In genomic region chr4:70734168-70734954, GRCh38 we compare ENCODE assay signal across 8 cellular contexts. TPM values are rescaled to one million over a fixed set of nuclear protein-coding genes. Genes with fewer than 3 reads are reported as not detected.
DNase-seq lines count a peak whose midpoint lies in the region; ATAC-seq and TF ChIP-seq lines count a peak whose summit lies in the region.

No MANE protein-coding gene starts in this region.

- H3K9me3 Mint-ChIP-seq in immature natural killer cell: no peaks in the 10 kb centered on the region
- H3K9me3 Mint-ChIP-seq in stimulated activated memory B cell treated with anti-CD40 and anti-IgM and Interleukin-4, amounts not matched to agents 10 μg/mL and 1 μg/mL and 100 μg/mL, for 72 hours: no peaks in the 10 kb centered on the region

- no peaks in the 10 kb centered on the region for H3K36me3 ChIP-seq in ACC112 (ENCODE audit: insufficient read depth, low read length)

- peaks cover 41% of the 10 kb centered on the region for H3K79me2 ChIP-seq in ACC112 (ENCODE audit: control insufficient read depth, insufficient read depth, low read length, unreplicated experiment)

- peak overlapping the region; percentile 63 for H2AFZ ChIP-seq in ACC112 (ENCODE audit: low read length, unreplicated experiment)

- peak; percentile 92 for ATAC-seq in HG02798 (IDR thresholded peaks at IDR 0.05; ENCODE audit: poor library complexity, unreplicated experiment)
- peak; percentile 98 for ATAC-seq in stimulated activated memory B cell treated with anti-CD40 and anti-IgM and Interleukin-4, amounts not matched to agents 10 μg/mL and 1 μg/mL and 100 μg/mL, for 72 hours

- peak overlapping the region; percentile 72 for H3K27ac ChIP-seq in ACC112 (ENCODE audit: low read depth, low read length)

- peak overlapping the region; percentile 81 to 94 (median 88) for H3K27ac Mint-ChIP-seq in immature natural killer cell
- peak overlapping the region; percentile 55 for H3K27ac Mint-ChIP-seq in stimulated activated memory B cell treated with anti-CD40 and anti-IgM and Interleukin-4, amounts not matched to agents 10 μg/mL and 1 μg/mL and 100 μg/mL, for 72 hours

- H3K4me1 Mint-ChIP-seq in immature natural killer cell: peaks cover 37 to 44% of the 10 kb centered on the region in 2 donors
- H3K4me1 Mint-ChIP-seq in stimulated activated memory B cell treated with anti-CD40 and anti-IgM and Interleukin-4, amounts not matched to agents 10 μg/mL and 1 μg/mL and 100 μg/mL, for 72 hours: peaks cover 46% of the 10 kb centered on the region

- peaks cover 0 to 5% (median 0%) of the 10 kb centered on the region in 3 donors for H3K27me3 Mint-ChIP-seq in immature natural killer cell (ENCODE audit: low read depth in 3 of 3)
- no peaks in the 10 kb centered on the region for H3K27me3 Mint-ChIP-seq in stimulated activated memory B cell treated with anti-CD40 and anti-IgM and Interleukin-4, amounts not matched to agents 10 μg/mL and 1 μg/mL and 100 μg/mL, for 72 hours

- H3K4me3 Mint-ChIP-seq in immature natural killer cell: peak overlapping the region; percentile 70 to 85 (median 77)
- H3K4me3 Mint-ChIP-seq in stimulated activated memory B cell treated with anti-CD40 and anti-IgM and Interleukin-4, amounts not matched to agents 10 μg/mL and 1 μg/mL and 100 μg/mL, for 72 hours: peak overlapping the region; percentile 44

- DNase-seq in GM13977 (ENCODE audit: low spot score) (peak; percentile 64), NCI-H774 (lab: John Stamatoyannopoulos, UW) (peak; percentile 54), astrocyte of the cerebellum (ENCODE audit: low read depth) (no peak), immature natural killer cell (peak; percentile 56 to 68 (median 64)), NCI-H1092 treated with DMSO at 0.1 percent for 48 hours (lab: John Stamatoyannopoulos, UW) (no peak)

- TF ChIP-seq CTCF in GM13977 (IDR thresholded peaks at IDR 0.05; ENCODE audit: extremely low read depth, insufficient read depth, missing control alignments): no peak
- TF ChIP-seq CTCF in astrocyte of the cerebellum (IDR thresholded peaks at IDR 0.05; ENCODE audit: low read depth, low read length, missing control alignments): no peak

- H3K4me1 ChIP-seq in ACC112 (ENCODE audit: control insufficient read depth, insufficient read depth, low read length, unreplicated experiment): peaks cover 19% of the 10 kb centered on the region

- no peaks in the 10 kb centered on the region for H3K27me3 ChIP-seq in ACC112 (ENCODE audit: insufficient read depth, low read length)

- H3K4me3 ChIP-seq in ACC112 (ENCODE audit: low read depth, low read length): peak overlapping the region; percentile 76
- peak overlapping the region; percentile 29 for H3K4me3 ChIP-seq in astrocyte of the cerebellum (ENCODE audit: low read depth, low read length)

- no peaks in the 10 kb centered on the region for H3K36me3 Mint-ChIP-seq in immature natural killer cell
- no peaks in the 10 kb centered on the region for H3K36me3 Mint-ChIP-seq in stimulated activated memory B cell treated with anti-CD40 and anti-IgM and Interleukin-4, amounts not matched to agents 10 μg/mL and 1 μg/mL and 100 μg/mL, for 72 hours

- in situ Hi-C loops in GM13977 (cut with MboI; ENCODE audit: low pct_unique_long_range_greater_than_20kb, low sequenced_read_pairs, unreplicated experiment): no loop called here
- in situ Hi-C loops in astrocyte of the cerebellum (cut with HindIII; ENCODE audit: low sequenced_read_pairs): no loop called here

RNA-seq across cellular contexts. Expression of gene RUFY3, which starts 12.6 kb away (rescaled TPM):
- polyA plus RNA-seq in immature natural killer cell: 10 to 100 TPM in 1 of 3 donors, 1 to 10 TPM in 2; 5.1 to 14.5 (median 8.6) TPM

RNA-seq across cellular contexts. Expression of gene UTP3, which starts 46.0 kb away (rescaled TPM):
- 10 to 100 TPM in 1 of 3 donors, 1 to 10 TPM in 2; 6.2 to 17.6 (median 6.4) TPM for polyA plus RNA-seq in immature natural killer cell

Comparison
In these comparisons a context has a peak if more than half of its experiments do, and no peak if none do; other contexts are left out.
1. DNase-seq: peak in GM13977 (single experiment), NCI-H774 (single experiment) and immature natural killer cell (3 of 3); none in astrocyte of the cerebellum (single experiment) and NCI-H1092 treated with DMSO at 0.1 percent for 48 hours (single experiment).